Comparison of ENCODE assay signal across 8 cellular contexts in genomic region chr1:30191154-30191702, GRCh38.
A peak's percentile ranks its signal among the peaks of the same experiment; 100 is the strongest.
DNase-seq lines count a peak whose midpoint lies in the region; ATAC-seq, FAIRE-seq and TF ChIP-seq lines count a peak whose summit lies in the region.

No MANE protein-coding gene starts in this region.

- no peak overlapping the region for H3K56ac ChIP-seq in H9 (ENCODE audit: insufficient read length, low read depth, low read length)

- no peak overlapping the region for H3K9ac ChIP-seq in H9 (ENCODE audit: extremely low read depth, insufficient read length, low read length)

- CTCF ChIA-PET in activated CD4-positive, alpha-beta memory T cell treated with anti-CD3 and anti-CD28 coated beads for 36 hours (lab: Charles Lee), result interaction anchor here (1.3 kb wide), 1 partner anchor 41 kb away, joined by 4 read pairs; no protein-coding TSS in a partner anchor

- no peaks in the 10 kb centered on the region for H4K20me1 ChIP-seq in hepatocyte (ENCODE audit: insufficient read depth, poor library complexity, severe bottlenecking)
- H4K20me1 ChIP-seq in H9 (ENCODE audit: control insufficient read depth, insufficient read depth, insufficient read length), result no peaks in the 10 kb centered on the region

- H3K4me3 Mint-ChIP-seq in activated CD4-positive, alpha-beta memory T cell treated with anti-CD3 and anti-CD28 coated beads for 36 hours, result no peak overlapping the region
- H3K4me3 Mint-ChIP-seq in H9, result no peak overlapping the region

- 49% methylated on average over 2 of the region's 2 CpGs for WGBS in hepatocyte (ENCODE audit: low lambda C conversion rate, missing lambda C conversion rate)
- no CpG with 5 or more reads among the region's 2 CpGs for WGBS in H9 (ENCODE audit: extremely low coverage, insufficient read length, low lambda C conversion rate)

- no peak overlapping the region for H4K8ac ChIP-seq in H9 (replicated peaks; ENCODE audit: insufficient read length, low read depth, low read length)

- no peak overlapping the region for H4K5ac ChIP-seq in H9 (ENCODE audit: insufficient read length, low read depth, low read length)

- POLR2A ChIA-PET in activated CD4-positive, alpha-beta memory T cell treated with anti-CD3 and anti-CD28 coated beads for 36 hours (lab: Charles Lee), result no interaction called here

- H3K79me2 ChIP-seq in hepatocyte (no peaks in the 10 kb centered on the region), H9 (ENCODE audit: insufficient read depth, low read length) (no peaks in the 10 kb centered on the region)

- ATAC-seq in GM21423 (IDR thresholded peaks at IDR 0.05; ENCODE audit: unreplicated experiment), result no peak

- H3K18ac ChIP-seq in H9 (ENCODE audit: insufficient read length, low read depth, low read length), result no peak overlapping the region

- FAIRE-seq in urothelium cell line (lab: Jason Lieb, UNC), result peak; percentile 46

- peak overlapping the region; percentile 55 for H3K27ac ChIP-seq in hepatocyte
- no peak overlapping the region for H3K27ac ChIP-seq in H9 (ENCODE audit: insufficient read length, low read depth, low read length)

- no peak for TF ChIP-seq CTCF in hepatocyte (IDR thresholded peaks at IDR 0.05; ENCODE audit: poor library complexity)
- no peak for TF ChIP-seq CTCF in H9 (conservative IDR thresholded peaks at IDR 0.05)

- H3K27me3 ChIP-seq in hepatocyte (peaks cover 5% of the 10 kb centered on the region), H9 (ENCODE audit: insufficient read depth, low read length) (no peaks in the 10 kb centered on the region)

- H3K23me2 ChIP-seq in H9 (ENCODE audit: insufficient read length, low read depth, low read length, poor library complexity, severe bottlenecking), result no peaks in the 10 kb centered on the region

- no peak overlapping the region for H3K23ac ChIP-seq in H9 (ENCODE audit: insufficient read length, low read depth, low read length)

- H2AFZ ChIP-seq in hepatocyte (no peak overlapping the region), H9 (ENCODE audit: low read length) (no peak overlapping the region)

- no peak overlapping the region for H2BK5ac ChIP-seq in H9 (ENCODE audit: insufficient read length, low read length)

- peaks cover 13% of the 10 kb centered on the region for H3K4me1 Mint-ChIP-seq in activated CD4-positive, alpha-beta memory T cell treated with anti-CD3 and anti-CD28 coated beads for 36 hours (ENCODE audit: low read depth)
- H3K4me1 Mint-ChIP-seq in H9, result peaks cover 4 to 9% of the 10 kb centered on the region in 2 experiments; a peak in 2 of 4 replicates

- no peak overlapping the region for H2AK5ac ChIP-seq in H9 (ENCODE audit: insufficient read length, low read length)

- no peak overlapping the region for H3K4me2 ChIP-seq in hepatocyte
- no peak overlapping the region for H3K4me2 ChIP-seq in H9 (ENCODE audit: insufficient read depth, insufficient read length, low read length)

- H2BK20ac ChIP-seq in H9 (ENCODE audit: low read depth, low read length, poor library complexity, severe bottlenecking), result no peak overlapping the region

- H3K36me3 ChIP-seq in hepatocyte (replicated peaks; ENCODE audit: insufficient read depth, low read depth), result no peaks in the 10 kb centered on the region

- H3K36me3 Mint-ChIP-seq in activated CD4-positive, alpha-beta memory T cell treated with anti-CD3 and anti-CD28 coated beads for 36 hours, result no peaks in the 10 kb centered on the region
- no peaks in the 10 kb centered on the region for H3K36me3 Mint-ChIP-seq in H9 (ENCODE audit: insufficient read depth in 1 of 3, low read depth in 3 of 3)

- no peak overlapping the region for H3K27ac Mint-ChIP-seq in activated CD4-positive, alpha-beta memory T cell treated with anti-CD3 and anti-CD28 coated beads for 36 hours
- no peak overlapping the region; a peak in 1 of 7 replicates for H3K27ac Mint-ChIP-seq in H9

- no peaks in the 10 kb centered on the region for H3K9me2 ChIP-seq in hepatocyte (replicated peaks; ENCODE audit: insufficient read depth)

- H3K9me3 Mint-ChIP-seq in activated CD4-positive, alpha-beta memory T cell treated with anti-CD3 and anti-CD28 coated beads for 36 hours, result no peaks in the 10 kb centered on the region
- no peaks in the 10 kb centered on the region for H3K9me3 Mint-ChIP-seq in H9

- H2BK15ac ChIP-seq in H9 (ENCODE audit: low read depth, low read length), result no peak overlapping the region

- no peak overlapping the region for H3K4me3 ChIP-seq in hepatocyte

- H3K79me1 ChIP-seq in H9 (ENCODE audit: insufficient read depth, low read depth, low read length, poor library complexity, severe bottlenecking), result no peaks in the 10 kb centered on the region

- H3K27me3 Mint-ChIP-seq in activated CD4-positive, alpha-beta memory T cell treated with anti-CD3 and anti-CD28 coated beads for 36 hours, result peaks cover 10% of the 10 kb centered on the region
- H3K27me3 Mint-ChIP-seq in H9 (ENCODE audit: low read depth), result peaks cover 2% of the 10 kb centered on the region

- no peak overlapping the region for H2BK120ac ChIP-seq in H9 (ENCODE audit: low read depth, low read length, poor library complexity, severe bottlenecking)

- no peak overlapping the region for H3T11ph ChIP-seq in H9 (ENCODE audit: low read length)

- H4K91ac ChIP-seq in H9 (ENCODE audit: insufficient read length, low read depth, low read length), result no peak overlapping the region

- intact Hi-C loops in activated CD4-positive, alpha-beta memory T cell treated with anti-CD3 and anti-CD28 coated beads for 36 hours (cut with micrococcal nuclease), result no loop called here

- H3K4me1 ChIP-seq in hepatocyte (ENCODE audit: insufficient read depth) (peaks cover 4% of the 10 kb centered on the region), H9 (ENCODE audit: insufficient read depth, low read length) (no peaks in the 10 kb centered on the region)

- no peak overlapping the region for H3K14ac ChIP-seq in H9 (ENCODE audit: insufficient read depth, low read length)

- H3K4ac ChIP-seq in H9 (ENCODE audit: low read depth, low read length), result no peak overlapping the region

- peak; percentile 36 for DNase-seq in stimulated activated CD4-positive, alpha-beta T cell treated with anti-CD3 and anti-CD28 coated beads, Interleukin-15, amount 100 ng/mL, for 24 hours
- DNase-seq in stimulated activated CD4-positive, alpha-beta T cell treated with anti-CD3 and anti-CD28 coated beads, Interleukin-12 subunit alpha, Interleukin-12 subunit beta, amount 100 ng/mL, for 4 hours, result no peak
- peak; percentile 57 for DNase-seq in activated CD4-positive, alpha-beta memory T cell treated with anti-CD3 and anti-CD28 coated beads for 36 hours
- DNase-seq in hepatocyte (ENCODE audit: low spot score) (peak; percentile 68), urothelium cell line (ENCODE audit: low spot score) (peak; percentile 77), NCI-H187 (lab: John Stamatoyannopoulos, UW) (no peak), H9 (no peak)

- H3K9me3 ChIP-seq in hepatocyte (ENCODE audit: low read depth) (no peaks in the 10 kb centered on the region), H9 (ENCODE audit: control insufficient read depth, low read depth, low read length) (no peaks in the 10 kb centered on the region)

- H2BK12ac ChIP-seq in H9 (ENCODE audit: insufficient read length, low read depth, low read length), result no peak overlapping the region

Comparison
In these comparisons a context has a peak if more than half of its experiments do, and no peak if none do; other contexts are left out.
1. DNase-seq: peak in stimulated activated CD4-positive, alpha-beta T cell treated with anti-CD3 and anti-CD28 coated beads, Interleukin-15, amount 100 ng/mL, for 24 hours (single experiment), activated CD4-positive, alpha-beta memory T cell treated with anti-CD3 and anti-CD28 coated beads for 36 hours (single experiment), hepatocyte (single experiment) and urothelium cell line (single experiment); none in stimulated activated CD4-positive, alpha-beta T cell treated with anti-CD3 and anti-CD28 coated beads, Interleukin-12 subunit alpha, Interleukin-12 subunit beta, amount 100 ng/mL, for 4 hours (single experiment), NCI-H187 (0 of 2) and H9 (single experiment).